ENCODE assay signal across 20 cellular contexts in the genomic region with DNA sequence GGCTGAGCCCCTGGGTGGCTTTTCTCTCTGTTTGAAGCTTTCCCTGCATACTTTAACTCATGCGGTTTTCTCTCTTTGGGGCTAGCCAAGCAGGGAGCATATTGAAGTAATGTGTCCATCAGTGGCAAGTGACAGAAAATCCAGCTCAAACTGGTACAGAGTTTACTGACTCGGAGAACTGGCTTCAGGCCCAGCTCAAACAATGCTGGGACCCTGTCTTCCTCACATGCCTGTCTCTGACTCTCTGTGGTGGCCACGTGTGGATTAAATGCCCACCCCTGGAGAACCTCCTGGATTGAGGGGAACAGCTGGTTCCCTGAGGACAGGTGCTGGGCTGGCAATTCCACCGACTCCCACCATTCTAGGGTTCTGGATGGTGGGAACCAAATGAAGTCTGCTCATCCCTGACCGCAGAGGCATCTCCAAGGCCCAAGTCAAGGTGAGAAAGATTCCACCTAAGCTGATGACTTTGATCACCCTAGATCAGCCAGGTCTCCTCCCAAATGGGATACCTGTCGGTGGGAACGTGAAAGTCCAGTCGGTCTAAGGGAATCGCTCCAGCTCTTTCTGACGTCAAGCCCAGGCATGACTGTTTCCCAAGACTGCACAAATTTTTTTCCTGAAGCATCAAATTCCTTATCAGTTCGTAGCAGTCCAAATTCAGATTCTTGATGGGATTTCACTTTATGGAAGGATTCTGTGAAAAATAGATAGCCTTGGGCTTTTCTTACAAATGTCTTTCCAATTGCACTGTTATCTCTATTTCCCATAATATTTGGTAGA. TPM values are rescaled to one million over a fixed set of nuclear protein-coding genes. Genes with fewer than 3 reads are reported as not detected.
DNase-seq lines count a peak whose midpoint lies in the region; ATAC-seq, FAIRE-seq and TF ChIP-seq lines count a peak whose summit lies in the region.
"Had no signal": no experiment of that assay in that cellular context is flagged by ENCODE, and none has a peak within 500 bp of the region (broad histone marks: within the 10 kb centered on the region; RNA-seq: fewer than 3 reads in every experiment).

No MANE protein-coding gene starts in this region.

- no peak for TF ChIP-seq POLR2A in HepG2 (IDR thresholded peaks at IDR 0.05; ENCODE audit: insufficient read depth in 1 of 2, low read depth in 2 of 2, low read length in 2 of 2)
- no peak for TF ChIP-seq POLR2A in right lobe of liver (IDR thresholded peaks at IDR 0.05)

- H3K4me3 Mint-ChIP-seq in HFFc6, result no peak overlapping the region

- H3K27me3 ChIP-seq in HepG2 (ENCODE audit: control insufficient read depth in 1 of 2, insufficient read depth in 2 of 2, low read length in 2 of 2), result peaks cover 0 to 17% of the 10 kb centered on the region in 2 experiments; a peak in 3 of 5 replicates
- no peaks in the 10 kb centered on the region for H3K27me3 ChIP-seq in right lobe of liver
- no peaks in the 10 kb centered on the region for H3K27me3 ChIP-seq in layer of hippocampus (ENCODE audit: control insufficient read depth, insufficient read depth, low read length)

- no peak for TF ChIP-seq RAD21 in HepG2 (CRISPR knock-in tag; IDR thresholded peaks at IDR 0.05)

- no peak overlapping the region for H3K27ac Mint-ChIP-seq in HFFc6

- POLR2A ChIA-PET in HepG2 (lab: Yijun Ruan, JAX), result interaction anchor here (1.2 kb wide), 1 partner anchor 9 kb away, joined by 3 read pairs; no protein-coding TSS in a partner anchor

- no peaks in the 10 kb centered on the region for H4K20me1 ChIP-seq in HepG2 (ENCODE audit: insufficient read depth, low read length)

- H3K9me3 ChIP-seq in HepG2 (ENCODE audit: low read length) (no peaks in the 10 kb centered on the region), right lobe of liver (no peaks in the 10 kb centered on the region)

- no peaks in the 10 kb centered on the region for H3K36me3 Mint-ChIP-seq in HFFc6 (ENCODE audit: low read depth)

- no peaks in the 10 kb centered on the region for H3K4me1 Mint-ChIP-seq in HFFc6 (ENCODE audit: low read depth)

- no peak for TF ChIP-seq CTCF in HepG2 (CRISPR knock-in tag; IDR thresholded peaks at IDR 0.05)
- no peak for TF ChIP-seq CTCF in right lobe of liver (IDR thresholded peaks at IDR 0.05)
- TF ChIP-seq CTCF in HFFc6 (IDR thresholded peaks at IDR 0.05), result no peak

- TF ChIP-seq EP300 in HepG2 (IDR thresholded peaks at IDR 0.05; ENCODE audit: low read depth in 2 of 2, low read length in 2 of 2) (no peak), HepG2 (CRISPR knock-in tag; IDR thresholded peaks at IDR 0.05; ENCODE audit: borderline replicate concordance) (no peak)

- in situ Hi-C loops in HepG2 (cut with HindIII; ENCODE audit: extremely low pct_ligation_motif_present, low pct_unique_long_range_greater_than_20kb), result loop anchor here (10.0 kb wide), 1 partner anchor 369 kb away; no protein-coding TSS in a partner anchor

- no TSS peak for BruUV-seq in HepG2 (replicated peaks; lab: Mats Ljungman, UMichigan)

- no peak overlapping the region for H3K27ac ChIP-seq in HepG2 (ENCODE audit: extremely low read length, insufficient read depth, low read length)
- H3K27ac ChIP-seq in right lobe of liver, result no peak overlapping the region
- H3K27ac ChIP-seq in layer of hippocampus (ENCODE audit: low read depth, low read length), result peak overlapping the region; percentile 1
- peak overlapping the region; percentile 82 for H3K27ac ChIP-seq in temporal lobe (ENCODE audit: low read depth, low read length)
- H3K27ac ChIP-seq: 22Rv1, C4-2B, PC-9, RWPE1 had no signal

- no peak for DNase-seq in HepG2 (ENCODE audit: low spot score)
- no peak for DNase-seq in right lobe of liver
- DNase-seq in pons (ENCODE audit: low spot score), result peak; percentile 81
- no peak for DNase-seq in HFFc6
- DNase-seq in NCI-H1417 (lab: John Stamatoyannopoulos, UW), result no peak
- DNase-seq: AML-193, DMS79, MV-4-11, NCI-H1417 treated with DMSO at 0.1 percent for 48 hours, NCI-H187 treated with DMSO at 0.1 percent for 48 hours, NCI-H526, PC-9, SIG-M5 had no signal

- H3K4me3 ChIP-seq in HepG2 (replicated peaks in 1 of 3; ENCODE audit: insufficient read depth in 1 of 3, low read depth in 2 of 3, low read length in 3 of 3) (no peak overlapping the region), right lobe of liver (no peak overlapping the region)
- H3K4me3 ChIP-seq: PC-9 had no signal

- intact Hi-C loops in HepG2 (cut with micrococcal nuclease; ENCODE audit: unreplicated experiment) (no loop called here), right lobe of liver (cut with DNase I) (no loop called here)

- FAIRE-seq in HepG2 (lab: Jason Lieb, UNC), result no peak
- FAIRE-seq: H54 had no signal

- CTCF ChIA-PET in HepG2 (lab: Yijun Ruan, JAX; ENCODE audit: low intra/inter-chr PET ratio, low total read pairs), result no interaction called here

- H3K79me2 ChIP-seq in HepG2 (ENCODE audit: insufficient read depth, low read length), result no peaks in the 10 kb centered on the region

- H3K4me1 ChIP-seq in HepG2 (ENCODE audit: insufficient read depth, low read length), result peaks cover 88% of the 10 kb centered on the region
- no peaks in the 10 kb centered on the region for H3K4me1 ChIP-seq in right lobe of liver

- H2AFZ ChIP-seq in HepG2 (ENCODE audit: low read length), result peak overlapping the region; percentile 73
- H2AFZ ChIP-seq: PC-9 had no signal

- H3K9me3 Mint-ChIP-seq in HFFc6, result no peaks in the 10 kb centered on the region

- H3K4me2 ChIP-seq in HepG2 (ENCODE audit: low read depth, low read length), result no peak overlapping the region; the same call in 1 of the 2 replicates
- H3K4me2 ChIP-seq: PC-9 had no signal

- no peak overlapping the region for H3K9ac ChIP-seq in HepG2 (ENCODE audit: insufficient read depth, low read depth, low read length)

- H3K27me3 Mint-ChIP-seq in HFFc6 (ENCODE audit: insufficient read depth), result peaks cover 35% of the 10 kb centered on the region

- WGBS in HepG2 (ENCODE audit: low lambda C conversion rate), result 47% methylated on average over 9 of the region's 11 CpGs
- 44% methylated on average over 5 of the region's 11 CpGs for WGBS in right lobe of liver (ENCODE audit: insufficient coverage, low coverage, low lambda C conversion rate, missing lambda C conversion rate)

- no peak for ATAC-seq in HepG2
- ATAC-seq in right lobe of liver, result no peak
- ATAC-seq in GM18519 (IDR thresholded peaks at IDR 0.05; ENCODE audit: low FRiP score, unreplicated experiment), result no peak

- no peaks in the 10 kb centered on the region for H3K36me3 ChIP-seq in HepG2 (replicated peaks in 1 of 2; ENCODE audit: control insufficient read depth in 1 of 2, insufficient read depth in 2 of 2, low read length in 2 of 2)
- H3K36me3 ChIP-seq in right lobe of liver, result no peaks in the 10 kb centered on the region

RNA-seq across cellular contexts. Expression of gene HDAC11, which starts 16.3 kb away (rescaled TPM):
- total RNA-seq in HepG2 (2016; rRNA removed; fragmentation: Illumina TruSeq; extraction: Trizol) (10.5 and 13.7 TPM in 2 replicates), right lobe of liver (10 to 100 TPM in 1 of 6 experiments, 1 to 10 TPM in 5; 2.2 to 10.8 (median 5.0) TPM), temporal lobe (13.5 TPM)
- total RNA-seq in HepG2 (2016; cell fraction: cytosol; rRNA removed; fragmentation: Illumina TruSeq; extraction: Trizol; ENCODE audit: low read depth), result 4.0 and 4.5 TPM in 2 replicates
- 8.3 and 12.0 TPM in 2 replicates for total RNA-seq in HepG2 (2016; cell fraction: insoluble cytoplasmic fraction; rRNA removed; fragmentation: Illumina TruSeq; extraction: Trizol)
- 8.1 and 8.4 TPM in 2 replicates for total RNA-seq in HepG2 (2016; cell fraction: membrane; rRNA removed; fragmentation: Illumina TruSeq; extraction: Trizol)
- 5.7 and 8.2 TPM in 2 replicates for total RNA-seq in HepG2 (2016; cell fraction: nucleus; rRNA removed; fragmentation: Illumina TruSeq; extraction: Trizol)
- polyA plus RNA-seq in HepG2 (2011; rRNA removed), result 33.1 and 49.7 TPM in 2 replicates
- 45.0 and 52.1 TPM in 2 replicates for polyA plus RNA-seq in HepG2 (2011; cell fraction: cytosol; rRNA removed)
- polyA plus RNA-seq in HepG2 (2011; cell fraction: nucleus; rRNA removed), result 54.1 and 56.2 TPM in 2 replicates
- 51.6 and 55.6 TPM in 2 replicates for polyA plus RNA-seq in HepG2 (2012)
- 4.4 and 6.3 TPM in 2 replicates for polyA plus RNA-seq in HepG2 (2016; cell fraction: cytosol; fragmentation: Illumina TruSeq; extraction: Trizol; ENCODE audit: low read depth)
- polyA plus RNA-seq in HepG2 (2016; cell fraction: insoluble cytoplasmic fraction; fragmentation: Illumina TruSeq; extraction: Trizol; ENCODE audit: low read depth), result 9.3 and 10.5 TPM in 2 replicates
- polyA plus RNA-seq in HepG2 (2016; cell fraction: membrane; fragmentation: Illumina TruSeq; extraction: Trizol; ENCODE audit: low read depth), result 7.6 and 9.8 TPM in 2 replicates
- polyA plus RNA-seq in HepG2 (2016; cell fraction: nucleus; fragmentation: Illumina TruSeq; extraction: Trizol; ENCODE audit: insufficient read depth, low read depth), result 10.6 and 11.8 TPM in 2 replicates
- polyA minus RNA-seq in HepG2 (2011; rRNA and poly(A)+ RNA removed; ENCODE audit: low replicate concordance), result 4.8 and 66.6 TPM in 2 replicates
- polyA minus RNA-seq in HepG2 (2011; cell fraction: cytosol; rRNA and poly(A)+ RNA removed), result 29.4 and 31.1 TPM in 2 replicates
- 21.3 and 22.1 TPM in 2 replicates for polyA minus RNA-seq in HepG2 (2011; cell fraction: nucleus; rRNA and poly(A)+ RNA removed)
- 10 to 100 TPM in 2 of 6 experiments, 1 to 10 TPM in 4; 8.0 to 12.4 (median 9.1) TPM for total RNA-seq in HFFc6 (2021; fragmentation: NEBNext Ultra II Directional; extraction: Animal tissue kit (Norgen Biotek cat#: 25700))

RNA-seq across cellular contexts. Expression of gene NUP210, which starts 43.7 kb away (rescaled TPM):
- total RNA-seq in HepG2 (2016; rRNA removed; fragmentation: Illumina TruSeq; extraction: Trizol), result 18.2 and 35.2 TPM in 2 replicates
- total RNA-seq in HepG2 (2016; cell fraction: cytosol; rRNA removed; fragmentation: Illumina TruSeq; extraction: Trizol; ENCODE audit: low read depth), result 2.4 and 3.0 TPM in 2 replicates
- total RNA-seq in HepG2 (2016; cell fraction: insoluble cytoplasmic fraction; rRNA removed; fragmentation: Illumina TruSeq; extraction: Trizol), result 13.5 and 35.7 TPM in 2 replicates
- 7.5 TPM in 2 replicates for total RNA-seq in HepG2 (2016; cell fraction: membrane; rRNA removed; fragmentation: Illumina TruSeq; extraction: Trizol)
- total RNA-seq in HepG2 (2016; cell fraction: nucleus; rRNA removed; fragmentation: Illumina TruSeq; extraction: Trizol), result 48.2 and 58.1 TPM in 2 replicates
- 31.6 and 44.3 TPM in 2 replicates for polyA plus RNA-seq in HepG2 (2011; rRNA removed)
- 17.7 and 20.2 TPM in 2 replicates for polyA plus RNA-seq in HepG2 (2011; cell fraction: cytosol; rRNA removed)
- 105 and 126 TPM in 2 replicates for polyA plus RNA-seq in HepG2 (2011; cell fraction: nucleus; rRNA removed)
- 34.3 and 44.8 TPM in 2 replicates for polyA plus RNA-seq in HepG2 (2012)
- 1.3 and 1.6 TPM in 2 replicates for polyA plus RNA-seq in HepG2 (2016; cell fraction: cytosol; fragmentation: Illumina TruSeq; extraction: Trizol; ENCODE audit: low read depth)
- 10.1 and 14.0 TPM in 2 replicates for polyA plus RNA-seq in HepG2 (2016; cell fraction: insoluble cytoplasmic fraction; fragmentation: Illumina TruSeq; extraction: Trizol; ENCODE audit: low read depth)
- polyA plus RNA-seq in HepG2 (2016; cell fraction: membrane; fragmentation: Illumina TruSeq; extraction: Trizol; ENCODE audit: low read depth), result 2.8 and 3.5 TPM in 2 replicates
- 83.4 and 84.9 TPM in 2 replicates for polyA plus RNA-seq in HepG2 (2016; cell fraction: nucleus; fragmentation: Illumina TruSeq; extraction: Trizol; ENCODE audit: insufficient read depth, low read depth)
- 104 and 110 TPM in 2 replicates for polyA minus RNA-seq in HepG2 (2011; rRNA and poly(A)+ RNA removed; ENCODE audit: low replicate concordance)
- 31.9 and 35.7 TPM in 2 replicates for polyA minus RNA-seq in HepG2 (2011; cell fraction: cytosol; rRNA and poly(A)+ RNA removed)
- 50.5 and 60.3 TPM in 2 replicates for polyA minus RNA-seq in HepG2 (2011; cell fraction: nucleus; rRNA and poly(A)+ RNA removed)
- total RNA-seq in right lobe of liver, result 10 to 100 TPM; 11.7 to 17.7 (median 15.6) TPM
- 7.6 TPM for total RNA-seq in temporal lobe
- total RNA-seq in HFFc6 (2021; fragmentation: NEBNext Ultra II Directional; extraction: Animal tissue kit (Norgen Biotek cat#: 25700)), result 1 to 10 TPM in 4 of 6 experiments, under 1 TPM in 2; 0.33 to 3.4 (median 3.1) TPM

Comparison
In these comparisons a context has a peak if more than half of its experiments do, and no peak if none do; other contexts are left out.
1. H3K27ac ChIP-seq: peak in layer of hippocampus (single experiment) and temporal lobe (single experiment); none in HepG2 (single experiment) and right lobe of liver (0 of 3).